In genomic region chr9:113960748-113961147, GRCh38 we compare ENCODE assay signal across 28 cellular contexts.
"Had no signal": no experiment of that assay in that cellular context is flagged by ENCODE, and none has a peak within 500 bp of the region (broad histone marks: within the 10 kb centered on the region; RNA-seq: fewer than 3 reads in every experiment).

No MANE protein-coding gene starts in this region.

- H3K36me3 Mint-ChIP-seq: activated CD8-positive, alpha-beta memory T cell treated with anti-CD3 and anti-CD28 coated beads, Interleukin-2, amount 10 ng/mL, durations not matched to agents 7 days and 5 days; activated naive CD8-positive, alpha-beta T cell treated with anti-CD3 and anti-CD28 coated beads for 36 hours had no signal

- DNase-seq: activated CD4-positive, alpha-beta memory T cell treated with anti-CD3 and anti-CD28 coated beads, Interleukin-2, amount 10 ng/mL, durations not matched to agents 7 days and 5 days; activated CD4-positive, alpha-beta T cell treated with anti-CD3 and anti-CD28 coated beads for 1 hour; activated CD4-positive, alpha-beta T cell treated with anti-CD3 and anti-CD28 coated beads for 48 hours; activated CD4-positive, CD25-positive, alpha-beta regulatory T cell; activated CD8-positive, alpha-beta memory T cell treated with anti-CD3 and anti-CD28 coated beads, Interleukin-2, amount 10 ng/mL, durations not matched to agents 7 days and 5 days; activated CD8-positive, alpha-beta memory T cell treated with anti-CD3 and anti-CD28 coated beads, Interleukin-2, amount 50 U/mL, for 48 hours; activated effector memory CD4-positive, alpha-beta T cell treated with anti-CD3 and anti-CD28 coated beads, Interleukin-2, amount 50 U/mL, for 16 hours; activated naive CD4-positive, alpha-beta T cell; activated naive CD4-positive, alpha-beta T cell treated with anti-CD3 and anti-CD28 coated beads, Interleukin-2, amount 50 U/mL, for 16 hours; activated naive CD8-positive, alpha-beta T cell treated with anti-CD3 and anti-CD28 coated beads for 36 hours; activated T-cell treated with anti-CD3 and anti-CD28 coated beads, Interleukin-2, amount 50 U/mL, for 48 hours; amniotic stem cell; aorta; brain microvascular endothelial cell; NCI-H1048; NCI-H1105 treated with DMSO at 0.1 percent for 48 hours; NCI-H1436; NCI-H1694; NCI-H2029; NCI-H345; NCI-H524 treated with DMSO at 0.1 percent for 48 hours; SHP77; SJCRH30; T1000; WERI-Rb-1 had no signal

- H3K27ac Mint-ChIP-seq: activated CD4-positive, alpha-beta memory T cell treated with anti-CD3 and anti-CD28 coated beads, Interleukin-2, amount 10 ng/mL, durations not matched to agents 7 days and 5 days; activated CD8-positive, alpha-beta memory T cell treated with anti-CD3 and anti-CD28 coated beads, Interleukin-2, amount 10 ng/mL, durations not matched to agents 7 days and 5 days; activated naive CD8-positive, alpha-beta T cell treated with anti-CD3 and anti-CD28 coated beads for 36 hours; activated T-helper 17 cell treated with anti-CD3 and anti-CD28 coated beads, Interleukin-2, amount 50 U/mL, for 72 hours had no signal

- ATAC-seq: activated CD8-positive, alpha-beta memory T cell treated with anti-CD3 and anti-CD28 coated beads, Interleukin-2, amount 10 ng/mL, durations not matched to agents 7 days and 5 days; activated T-helper 17 cell treated with anti-CD3 and anti-CD28 coated beads, Interleukin-2, amount 50 U/mL, for 72 hours; Panc1 had no signal

- H3K9me3 ChIP-seq: SJCRH30 had no signal

- H3K27me3 ChIP-seq: brain microvascular endothelial cell, SJCRH30 had no signal

- H3K27me3 Mint-ChIP-seq: activated CD4-positive, alpha-beta memory T cell treated with anti-CD3 and anti-CD28 coated beads, Interleukin-2, amount 10 ng/mL, durations not matched to agents 7 days and 5 days; activated CD8-positive, alpha-beta memory T cell treated with anti-CD3 and anti-CD28 coated beads, Interleukin-2, amount 10 ng/mL, durations not matched to agents 7 days and 5 days; activated naive CD8-positive, alpha-beta T cell treated with anti-CD3 and anti-CD28 coated beads for 36 hours; activated T-helper 17 cell treated with anti-CD3 and anti-CD28 coated beads, Interleukin-2, amount 50 U/mL, for 72 hours had no signal

- H3K9me3 Mint-ChIP-seq: activated CD4-positive, alpha-beta memory T cell treated with anti-CD3 and anti-CD28 coated beads, Interleukin-2, amount 10 ng/mL, durations not matched to agents 7 days and 5 days; activated naive CD8-positive, alpha-beta T cell treated with anti-CD3 and anti-CD28 coated beads for 36 hours; activated T-helper 17 cell treated with anti-CD3 and anti-CD28 coated beads, Interleukin-2, amount 50 U/mL, for 72 hours had no signal

- H3K4me1 Mint-ChIP-seq: activated CD4-positive, alpha-beta memory T cell treated with anti-CD3 and anti-CD28 coated beads, Interleukin-2, amount 10 ng/mL, durations not matched to agents 7 days and 5 days; activated CD8-positive, alpha-beta memory T cell treated with anti-CD3 and anti-CD28 coated beads, Interleukin-2, amount 10 ng/mL, durations not matched to agents 7 days and 5 days; activated naive CD8-positive, alpha-beta T cell treated with anti-CD3 and anti-CD28 coated beads for 36 hours; activated T-helper 17 cell treated with anti-CD3 and anti-CD28 coated beads, Interleukin-2, amount 50 U/mL, for 72 hours had no signal

- H3K27ac ChIP-seq: brain microvascular endothelial cell, SJCRH30, SK-N-MC, WERI-Rb-1 had no signal

- H3K4me3 ChIP-seq: SJCRH30, SK-N-MC had no signal

- H3K4me3 Mint-ChIP-seq: activated CD4-positive, alpha-beta memory T cell treated with anti-CD3 and anti-CD28 coated beads, Interleukin-2, amount 10 ng/mL, durations not matched to agents 7 days and 5 days; activated CD8-positive, alpha-beta memory T cell treated with anti-CD3 and anti-CD28 coated beads, Interleukin-2, amount 10 ng/mL, durations not matched to agents 7 days and 5 days; activated naive CD8-positive, alpha-beta T cell treated with anti-CD3 and anti-CD28 coated beads for 36 hours; activated T-helper 17 cell treated with anti-CD3 and anti-CD28 coated beads, Interleukin-2, amount 50 U/mL, for 72 hours had no signal

- H3K36me3 ChIP-seq: brain microvascular endothelial cell, WERI-Rb-1 had no signal
